In genomic region chr9:107770716-107771115, GRCh38 we compare ENCODE assay signal across 26 cellular contexts.
"Had no signal": no experiment of that assay in that cellular context is flagged by ENCODE, and none has a peak within 500 bp of the region (broad histone marks: within the 10 kb centered on the region; RNA-seq: fewer than 3 reads in every experiment).

No MANE protein-coding gene starts in this region.

- H3K27me3 Mint-ChIP-seq: dendritic cell treated with granulocyte-macrophage colony-stimulating factor and Interleukin-4, amounts not matched to agents 40 ng/mL and 50 ng/mL, for 4 days; effector memory CD8-positive, alpha-beta T cell had no signal

- H3K4me3 Mint-ChIP-seq: dendritic cell treated with granulocyte-macrophage colony-stimulating factor and Interleukin-4, amounts not matched to agents 40 ng/mL and 50 ng/mL, for 4 days; effector memory CD8-positive, alpha-beta T cell; endodermal cell; immature natural killer cell; mesothelial cell of epicardium; naive B cell had no signal

- H3K9me3 ChIP-seq: colonic mucosa had no signal

- FAIRE-seq: endometrium, frontal cortex had no signal

- H3K36me3 ChIP-seq: colonic mucosa, esophagus squamous epithelium, gastroesophageal sphincter, heart left ventricle, left lung, lower lobe of right lung had no signal

- H3K4me1 Mint-ChIP-seq: endodermal cell, immature natural killer cell, mesothelial cell of epicardium had no signal

- ATAC-seq: effector memory CD8-positive, alpha-beta T cell; foreskin keratinocyte; gastroesophageal sphincter; heart left ventricle; left cardiac atrium; left lung; left ventricle myocardium superior; lower lobe of right lung; mucosa of descending colon had no signal

- H3K27ac Mint-ChIP-seq: dendritic cell treated with granulocyte-macrophage colony-stimulating factor and Interleukin-4, amounts not matched to agents 40 ng/mL and 50 ng/mL, for 4 days; effector memory CD8-positive, alpha-beta T cell; endodermal cell; immature natural killer cell; mesothelial cell of epicardium; naive B cell had no signal

- H3K4me3 ChIP-seq: colonic mucosa, esophagus squamous epithelium, gastroesophageal sphincter, heart left ventricle, hepatocyte, left lung, lower lobe of right lung, mucosa of descending colon had no signal

- H3K27ac ChIP-seq: colonic mucosa, epithelial cell of prostate, esophagus squamous epithelium, foreskin keratinocyte, gastroesophageal sphincter, heart left ventricle, hepatocyte, left lung, lower lobe of right lung had no signal

- DNase-seq: colonic mucosa; cortex of kidney; effector CD8-positive, alpha-beta T cell; effector memory CD8-positive, alpha-beta T cell; endodermal cell; erythroblast; esophagus squamous epithelium; foreskin keratinocyte; heart left ventricle; hypothalamus; immature natural killer cell; islet precursor cell; left cardiac atrium; left lung; left ventricle myocardium superior; lower lobe of right lung; mesenchymal stem cell; mucosa of descending colon; naive B cell had no signal

- H3K36me3 Mint-ChIP-seq: immature natural killer cell, mesothelial cell of epicardium had no signal

- H3K4me1 ChIP-seq: colonic mucosa, esophagus squamous epithelium, foreskin keratinocyte, gastroesophageal sphincter, lower lobe of right lung had no signal
